ENCODE assay signal across 10 cellular contexts in the genomic region with DNA sequence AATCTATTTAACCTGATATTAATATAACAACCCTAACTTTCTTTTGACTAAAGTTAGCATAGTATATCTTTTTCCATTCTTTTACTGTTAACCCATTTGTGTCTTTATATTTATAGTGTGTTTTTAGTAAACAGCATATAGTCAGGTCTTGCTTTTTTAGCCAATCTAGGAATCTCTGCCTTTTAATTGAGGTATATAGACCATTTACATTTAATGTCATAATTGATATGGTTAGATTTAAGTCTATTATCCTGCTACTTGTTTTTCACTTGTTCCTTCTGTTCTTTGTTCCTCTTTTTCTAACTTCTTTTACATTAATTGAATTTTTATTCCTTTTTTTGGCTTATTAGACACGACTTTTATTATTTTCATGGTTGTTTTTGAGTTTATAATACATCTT.
"Had no signal": no experiment of that assay in that cellular context is flagged by ENCODE, and none has a peak within 500 bp of the region (broad histone marks: within the 10 kb centered on the region; RNA-seq: fewer than 3 reads in every experiment).

No MANE protein-coding gene starts in this region.

- H3K4me2 ChIP-seq: GM23338 had no signal

- FAIRE-seq: H1, H54, HepG2 had no signal

- H3K4me3 ChIP-seq: GM23338 had no signal

- H2AFZ ChIP-seq: GM23338 had no signal

- DNase-seq: H9, HCEC 1CT, HFFc6, Kasumi-1, KG1 had no signal

- H3K27ac ChIP-seq: HL-60 had no signal

- ATAC-seq: GM23338, HepG2 had no signal
